In the genomic region with DNA sequence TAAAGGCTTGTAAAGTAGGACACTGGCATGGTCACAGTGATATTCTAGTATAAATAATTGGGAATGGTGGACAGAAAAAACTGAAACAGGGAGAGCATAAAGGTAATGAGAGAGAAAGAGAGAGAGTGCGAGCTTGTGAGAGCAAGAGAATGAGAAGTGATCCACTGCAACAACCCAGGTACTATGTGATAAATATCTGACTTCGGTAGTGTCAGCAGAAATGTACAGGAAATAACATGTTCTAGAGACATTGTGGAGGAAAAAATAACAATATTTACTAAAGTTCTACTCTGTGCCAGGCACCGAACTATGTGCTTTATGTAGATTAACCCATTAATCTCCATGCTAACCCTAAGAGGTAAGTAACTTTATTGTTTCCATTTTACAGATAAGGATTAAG, we compare ENCODE assay signal across 22 cellular contexts.
DNase-seq lines count a peak whose midpoint lies in the region; ATAC-seq, FAIRE-seq and TF ChIP-seq lines count a peak whose summit lies in the region.
"Had no signal": no experiment of that assay in that cellular context is flagged by ENCODE, and none has a peak within 500 bp of the region (broad histone marks: within the 10 kb centered on the region; RNA-seq: fewer than 3 reads in every experiment).

No MANE protein-coding gene starts in this region.

- in situ Hi-C loops in gastrocnemius medialis (cut with MboI; ENCODE audit: low sequenced_read_pairs in 4 of 4): no loop called here

- intact Hi-C loops in CD8-positive, alpha-beta T cell (cut with DNase I, micrococcal nuclease): no loop called here
- intact Hi-C loops in gastrocnemius medialis (cut with DNase I; ENCODE audit: low total_unique reads): no loop called here

- POLR2A ChIA-PET in CD8-positive, alpha-beta T cell (lab: Charles Lee): no interaction called here

- H3K4me1 ChIP-seq in CD8-positive, alpha-beta T cell (ENCODE audit: insufficient read depth, low read length): peaks cover 3% of the 10 kb centered on the region
- H3K4me1 ChIP-seq in gastrocnemius medialis: peaks cover 27 to 32% of the 10 kb centered on the region in 2 donors

- no peak overlapping the region for H3K4me3 Mint-ChIP-seq in activated CD8-positive, alpha-beta memory T cell treated with anti-CD3 and anti-CD28 coated beads, Interleukin-2, amount 10 ng/mL, durations not matched to agents 7 days and 5 days
- no peak overlapping the region for H3K4me3 Mint-ChIP-seq in CD8-positive, alpha-beta T cell
- H3K4me3 Mint-ChIP-seq in activated T-helper 17 cell treated with anti-CD3 and anti-CD28 coated beads, Interleukin-2, amount 50 U/mL, for 72 hours: peak overlapping the region; percentile 23

- H3K9me3 ChIP-seq in CD8-positive, alpha-beta T cell (ENCODE audit: low read length): no peaks in the 10 kb centered on the region
- H3K9me3 ChIP-seq in gastrocnemius medialis: no peaks in the 10 kb centered on the region
- H3K9me3 ChIP-seq: Caco-2 had no signal

- peaks cover 2% of the 10 kb centered on the region for H3K9me3 Mint-ChIP-seq in activated CD8-positive, alpha-beta memory T cell treated with anti-CD3 and anti-CD28 coated beads, Interleukin-2, amount 10 ng/mL, durations not matched to agents 7 days and 5 days (ENCODE audit: low read depth)
- no peaks in the 10 kb centered on the region for H3K9me3 Mint-ChIP-seq in CD8-positive, alpha-beta T cell
- H3K9me3 Mint-ChIP-seq in activated T-helper 17 cell treated with anti-CD3 and anti-CD28 coated beads, Interleukin-2, amount 50 U/mL, for 72 hours: no peaks in the 10 kb centered on the region

- no peaks in the 10 kb centered on the region for H3K27me3 ChIP-seq in CD8-positive, alpha-beta T cell (ENCODE audit: insufficient read depth, low read length)
- no peaks in the 10 kb centered on the region for H3K27me3 ChIP-seq in gastrocnemius medialis

- peaks cover 4% of the 10 kb centered on the region for H3K36me3 Mint-ChIP-seq in activated CD8-positive, alpha-beta memory T cell treated with anti-CD3 and anti-CD28 coated beads, Interleukin-2, amount 10 ng/mL, durations not matched to agents 7 days and 5 days
- peaks cover 14% of the 10 kb centered on the region for H3K36me3 Mint-ChIP-seq in CD8-positive, alpha-beta T cell
- H3K36me3 Mint-ChIP-seq in activated T-helper 17 cell treated with anti-CD3 and anti-CD28 coated beads, Interleukin-2, amount 50 U/mL, for 72 hours (ENCODE audit: low read depth): no peaks in the 10 kb centered on the region

- H3K27me3 Mint-ChIP-seq in activated CD8-positive, alpha-beta memory T cell treated with anti-CD3 and anti-CD28 coated beads, Interleukin-2, amount 10 ng/mL, durations not matched to agents 7 days and 5 days: no peaks in the 10 kb centered on the region
- no peaks in the 10 kb centered on the region for H3K27me3 Mint-ChIP-seq in CD8-positive, alpha-beta T cell (ENCODE audit: low read depth)
- no peaks in the 10 kb centered on the region for H3K27me3 Mint-ChIP-seq in activated T-helper 17 cell treated with anti-CD3 and anti-CD28 coated beads, Interleukin-2, amount 50 U/mL, for 72 hours

- H3K27ac Mint-ChIP-seq in activated CD8-positive, alpha-beta memory T cell treated with anti-CD3 and anti-CD28 coated beads, Interleukin-2, amount 10 ng/mL, durations not matched to agents 7 days and 5 days: peak overlapping the region; percentile 32
- H3K27ac Mint-ChIP-seq in CD8-positive, alpha-beta T cell: peak overlapping the region; percentile 38
- H3K27ac Mint-ChIP-seq in activated T-helper 17 cell treated with anti-CD3 and anti-CD28 coated beads, Interleukin-2, amount 50 U/mL, for 72 hours: no peak overlapping the region

- TF ChIP-seq POLR2A in gastrocnemius medialis (IDR thresholded peaks at IDR 0.05): no peak

- no peak overlapping the region for H3K4me3 ChIP-seq in CD8-positive, alpha-beta T cell (ENCODE audit: low read depth, low read length)
- no peak overlapping the region for H3K4me3 ChIP-seq in gastrocnemius medialis

- TF ChIP-seq CTCF in CD8-positive, alpha-beta T cell (IDR thresholded peaks at IDR 0.05): no peak
- no peak for TF ChIP-seq CTCF in gastrocnemius medialis (IDR thresholded peaks at IDR 0.05 in 4 of 5, conservative IDR thresholded peaks at IDR 0.05 in 1 of 5)

- no peak for DNase-seq in activated CD8-positive, alpha-beta memory T cell treated with anti-CD3 and anti-CD28 coated beads, Interleukin-2, amount 10 ng/mL, durations not matched to agents 7 days and 5 days
- DNase-seq in activated CD8-positive, alpha-beta memory T cell treated with anti-CD3 and anti-CD28 coated beads for 24 hours: no peak
- DNase-seq in CD8-positive, alpha-beta T cell: no peak
- no peak for DNase-seq in gastrocnemius medialis
- DNase-seq in GM19240 (ENCODE audit: insufficient read length, low spot score): no peak
- DNase-seq in RCC 7860 (ENCODE audit: low spot score): no peak
- DNase-seq: 8988T, Caco-2, DMS 273 treated with DMSO at 0.1 percent for 48 hours, DMS79, GF-D8, Karpas-422, NCI-H1092, NCI-H1417 treated with DMSO at 0.1 percent for 48 hours, NCI-H1694 treated with DMSO at 0.1 percent for 48 hours, NCI-H2081, NCI-H2227 treated with DMSO at 0.1 percent for 48 hours, NCI-H526 treated with DMSO at 0.1 percent for 48 hours, SHP77 treated with DMSO at 0.1 percent for 48 hours had no signal

- no peak overlapping the region for H3K27ac ChIP-seq in CD8-positive, alpha-beta T cell (ENCODE audit: low read depth, low read length)
- H3K27ac ChIP-seq in gastrocnemius medialis: peak overlapping the region in 3 of 4 donors; percentile 1 to 20 (median 12)

- CTCF ChIA-PET in activated CD8-positive, alpha-beta memory T cell treated with anti-CD3 and anti-CD28 coated beads, Interleukin-2, amount 10 ng/mL, durations not matched to agents 7 days and 5 days (lab: Charles Lee): no interaction called here
- CTCF ChIA-PET in CD8-positive, alpha-beta T cell (lab: Charles Lee): no interaction called here

- FAIRE-seq in RCC 7860 (lab: Jason Lieb, UNC): no peak

- H3K4me1 Mint-ChIP-seq in activated CD8-positive, alpha-beta memory T cell treated with anti-CD3 and anti-CD28 coated beads, Interleukin-2, amount 10 ng/mL, durations not matched to agents 7 days and 5 days: peaks cover 32% of the 10 kb centered on the region
- H3K4me1 Mint-ChIP-seq in CD8-positive, alpha-beta T cell (ENCODE audit: low read depth): peaks cover 51% of the 10 kb centered on the region
- H3K4me1 Mint-ChIP-seq in activated T-helper 17 cell treated with anti-CD3 and anti-CD28 coated beads, Interleukin-2, amount 50 U/mL, for 72 hours: peaks cover 21% of the 10 kb centered on the region

- no peak for ATAC-seq in activated CD8-positive, alpha-beta memory T cell treated with anti-CD3 and anti-CD28 coated beads, Interleukin-2, amount 10 ng/mL, durations not matched to agents 7 days and 5 days
- ATAC-seq in CD8-positive, alpha-beta T cell: no peak
- ATAC-seq in activated T-helper 17 cell treated with anti-CD3 and anti-CD28 coated beads, Interleukin-2, amount 50 U/mL, for 72 hours (replicated peaks): no peak
- ATAC-seq in gastrocnemius medialis: no peak
- ATAC-seq: HCT116, Panc1 had no signal

- H3K36me3 ChIP-seq in CD8-positive, alpha-beta T cell (ENCODE audit: insufficient read depth, low read length): no peaks in the 10 kb centered on the region
- no peaks in the 10 kb centered on the region for H3K36me3 ChIP-seq in gastrocnemius medialis
